In genomic region chr12:121801601-121802484, GRCh38 we compare ENCODE assay signal across 8 cellular contexts. TPM values are rescaled to one million over a fixed set of nuclear protein-coding genes. Genes with fewer than 3 reads are reported as not detected.
DNase-seq lines count a peak whose midpoint lies in the region; ATAC-seq and TF ChIP-seq lines count a peak whose summit lies in the region.

No MANE protein-coding gene starts in this region.

- no peaks in the 10 kb centered on the region for H3K36me3 ChIP-seq in Karpas-422 (ENCODE audit: insufficient read depth, low read length)
- no peaks in the 10 kb centered on the region for H3K36me3 ChIP-seq in colonic mucosa
- H3K36me3 ChIP-seq in thyroid gland, result peaks cover 0 to 2% of the 10 kb centered on the region in 2 donors

- H3K27ac ChIP-seq in Karpas-422 (ENCODE audit: low read length) (peak overlapping the region; percentile 95), colonic mucosa (peak overlapping the region; percentile 100), thyroid gland (peak overlapping the region; percentile 100)

- H3K27ac Mint-ChIP-seq in T-helper 17 cell, result peak overlapping the region; percentile 99

- H3K79me2 ChIP-seq in Karpas-422 (ENCODE audit: low read length), result no peaks in the 10 kb centered on the region

- H3K4me1 ChIP-seq in Karpas-422 (ENCODE audit: low read length), result peaks cover 71% of the 10 kb centered on the region
- H3K4me1 ChIP-seq in colonic mucosa, result peaks cover 15% of the 10 kb centered on the region
- H3K4me1 ChIP-seq in thyroid gland, result peaks cover 37 to 57% of the 10 kb centered on the region in 2 donors

- H3K36me3 Mint-ChIP-seq in T-helper 17 cell (ENCODE audit: low read depth), result peaks cover 18% of the 10 kb centered on the region

- peaks cover 12% of the 10 kb centered on the region for H4K20me1 ChIP-seq in Karpas-422 (ENCODE audit: insufficient read depth, low read depth, low read length)

- DNase-seq in COR-L47 (lab: John Stamatoyannopoulos, UW) (peak; percentile 53), Karpas-422 (peak; percentile 65), T-helper 17 cell (peak in 1 of 3 donors; percentile 22), colonic mucosa (peak; percentile 37), lung microvascular endothelial cell (ENCODE audit: low read depth in 2 of 2) (peak; percentile 73 to 81), thyroid gland (no peak), COLO829 (ENCODE audit: low spot score) (no peak), middle frontal gyrus (ENCODE audit: extremely low spot score, low spot score) (no peak)

- no peaks in the 10 kb centered on the region; the same call in 1 of the 2 replicates for H3K27me3 ChIP-seq in Karpas-422 (ENCODE audit: low read length)
- no peaks in the 10 kb centered on the region for H3K27me3 ChIP-seq in colonic mucosa
- no peaks in the 10 kb centered on the region for H3K27me3 ChIP-seq in thyroid gland

- WGBS in thyroid gland, 2 donors, result 3 to 5% methylated on average over 18 of the region's 18 CpGs

- H3K9me3 ChIP-seq in Karpas-422 (ENCODE audit: low read length) (no peaks in the 10 kb centered on the region), T-helper 17 cell (ENCODE audit: control insufficient read depth, low read length, poor library complexity, severe bottlenecking) (no peaks in the 10 kb centered on the region), colonic mucosa (no peaks in the 10 kb centered on the region), thyroid gland (no peaks in the 10 kb centered on the region)

- no peak for TF ChIP-seq CTCF in colonic mucosa (IDR thresholded peaks at IDR 0.05)
- TF ChIP-seq CTCF in thyroid gland (IDR thresholded peaks at IDR 0.05), result no peak

- no peak overlapping the region for H2AFZ ChIP-seq in Karpas-422 (ENCODE audit: low read length)

- no peaks in the 10 kb centered on the region for H3K9me2 ChIP-seq in Karpas-422 (replicated peaks; ENCODE audit: insufficient read depth, low read length)

- peak; percentile 14 for ATAC-seq in T-helper 17 cell

- peak overlapping the region; percentile 68 for H3K4me3 ChIP-seq in Karpas-422 (ENCODE audit: low read length)
- peak overlapping the region; percentile 77 for H3K4me3 ChIP-seq in colonic mucosa
- H3K4me3 ChIP-seq in thyroid gland (replicated peaks in 1 of 3), result peak overlapping the region in 2 of 3 donors; percentile 2 to 89

- TF ChIP-seq POLR2A in thyroid gland (IDR thresholded peaks at IDR 0.05), result peak in 1 of 2 donors; percentile 50

- H3K4me3 Mint-ChIP-seq in T-helper 17 cell, result peak overlapping the region; percentile 99

- H3K4me2 ChIP-seq in Karpas-422 (ENCODE audit: low read depth, low read length, poor library complexity, severe bottlenecking), result peak overlapping the region; percentile 90

- peaks cover 51% of the 10 kb centered on the region for H3K4me1 Mint-ChIP-seq in T-helper 17 cell

- intact Hi-C loops in colonic mucosa (cut with DNase I), result no loop called here
- intact Hi-C loops in thyroid gland (cut with DNase I), result no loop called here

- H3K9ac ChIP-seq in Karpas-422 (ENCODE audit: low read length) (peak overlapping the region; percentile 82), colonic mucosa (ENCODE audit: low read depth in 2 of 2, low read length in 2 of 2) (peak overlapping the region; percentile 80 to 91)

- no peaks in the 10 kb centered on the region for H3K27me3 Mint-ChIP-seq in T-helper 17 cell

RNA-seq across cellular contexts. Expression of gene SETD1B, which starts 2.0 kb away (rescaled TPM):
- total RNA-seq in Karpas-422 (2014; rRNA removed; shearing (Covaris generic); ENCODE audit: low replicate concordance), result 2.1 and 2.3 TPM in 2 replicates
- 10 to 100 TPM; 54.5 to 64.1 TPM for total RNA-seq in T-helper 17 cell
- total RNA-seq in colonic mucosa, result 10 to 100 TPM; 20.4 to 25.4 TPM
- 1.3 and 1.4 TPM in 2 replicates for total RNA-seq in lung microvascular endothelial cell
- total RNA-seq in thyroid gland, result 10 to 100 TPM in 3 of 4 donors, 1 to 10 TPM in 1; 7.3 to 16.5 (median 11.7) TPM

RNA-seq across cellular contexts. Expression of gene RHOF, which starts 8.4 kb away (rescaled TPM):
- 7.2 and 17.5 TPM in 2 replicates for total RNA-seq in Karpas-422 (2014; rRNA removed; shearing (Covaris generic); ENCODE audit: low replicate concordance)
- total RNA-seq in T-helper 17 cell (100 to 1,000 TPM; 121 to 122 TPM), colonic mucosa (10 to 100 TPM; 58.0 to 74.5 TPM), lung microvascular endothelial cell (2.6 and 3.3 TPM in 2 replicates), thyroid gland (100 to 1,000 TPM in 1 of 4 donors, 10 to 100 TPM in 3; 22.8 to 105 (median 69.9) TPM)

RNA-seq across cellular contexts. Expression of gene HPD, which starts 56.8 kb away (rescaled TPM):
- not detected in 2 replicates for total RNA-seq in Karpas-422 (2014; rRNA removed; shearing (Covaris generic); ENCODE audit: low replicate concordance)
- total RNA-seq in T-helper 17 cell (not detected), colonic mucosa (under 1 TPM; 0.27 to 0.91 TPM), lung microvascular endothelial cell (not detected in 2 replicates), thyroid gland (1 to 10 TPM in 1 of 4 donors, under 1 TPM in 2, not detected in 1; 0.39 to 1.2 (median 0.78) TPM)

Comparison
In these comparisons a context has a peak if more than half of its experiments do, and no peak if none do; other contexts are left out.
1. DNase-seq: peak in COR-L47 (single experiment), Karpas-422 (single experiment), colonic mucosa (single experiment) and lung microvascular endothelial cell (2 of 2); none in thyroid gland (0 of 2), COLO829 (single experiment) and middle frontal gyrus (single experiment).
2. Peak in every context shown above with its lines, with median percentiles within 50 percentile points of each other: H3K27ac ChIP-seq and H3K4me3 ChIP-seq.